Comparison of ENCODE assay signal across 17 cellular contexts in the genomic region with DNA sequence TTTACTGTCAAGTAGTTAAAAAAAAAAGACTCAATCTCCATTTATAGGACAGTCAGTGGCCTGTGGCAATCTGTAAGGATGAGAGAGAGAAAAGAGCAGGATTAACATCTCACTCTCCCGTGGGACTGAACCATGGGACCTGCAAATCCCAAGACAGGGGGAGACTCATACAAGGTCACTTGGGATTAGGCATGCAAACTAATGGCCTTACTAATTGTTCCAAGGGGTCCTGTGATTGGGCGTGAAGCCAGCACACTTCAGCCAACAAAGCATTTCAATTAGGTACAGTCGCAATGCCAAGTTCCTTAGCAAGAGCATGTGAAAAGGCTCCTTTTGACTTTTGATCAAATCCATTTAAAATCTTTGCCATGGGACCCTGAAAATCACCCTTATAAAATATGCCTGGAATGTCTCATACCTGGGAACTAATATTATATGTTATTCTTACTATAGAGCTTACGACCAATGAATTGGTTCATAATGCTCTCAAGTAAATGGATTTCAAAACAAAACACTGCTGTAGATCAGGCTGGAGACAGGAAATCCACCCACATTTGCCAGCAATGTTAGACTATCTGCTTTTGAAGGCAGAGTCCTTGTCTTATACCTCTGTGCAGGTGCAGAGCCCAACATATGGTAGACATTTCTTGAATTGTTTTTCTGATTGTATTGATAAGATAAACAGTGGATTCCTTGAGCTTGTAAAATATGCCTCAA.
DNase-seq lines count a peak whose midpoint lies in the region; ATAC-seq and TF ChIP-seq lines count a peak whose summit lies in the region.
"Had no signal": no experiment of that assay in that cellular context is flagged by ENCODE, and none has a peak within 500 bp of the region (broad histone marks: within the 10 kb centered on the region; RNA-seq: fewer than 3 reads in every experiment).

No MANE protein-coding gene starts in this region.

- no peaks in the 10 kb centered on the region for H3K79me2 ChIP-seq in mesendoderm (ENCODE audit: control insufficient read depth, insufficient read depth, low read length)

- no peaks in the 10 kb centered on the region for H3K79me1 ChIP-seq in mesendoderm (ENCODE audit: low read length)

- H3K9me3 ChIP-seq in left ventricle myocardium inferior (replicated peaks): no peaks in the 10 kb centered on the region
- H3K9me3 ChIP-seq: prostate gland, upper lobe of right lung had no signal

- H2BK5ac ChIP-seq in mesendoderm (ENCODE audit: low read length): no peak overlapping the region

- no peak overlapping the region for H2AK5ac ChIP-seq in mesendoderm (ENCODE audit: low read length)

- H4K5ac ChIP-seq in mesendoderm (ENCODE audit: low read length): no peak overlapping the region

- no peak overlapping the region for H4K8ac ChIP-seq in mesendoderm (ENCODE audit: low read depth, low read length)

- no peak for ATAC-seq in left cardiac atrium
- ATAC-seq in HG03378 (IDR thresholded peaks at IDR 0.05; ENCODE audit: unreplicated experiment): no peak
- ATAC-seq: activated CD8-positive, alpha-beta T cell treated with anti-CD3 and anti-CD28 coated beads, Interleukin-2, amount 10 ng/mL, durations not matched to agents 7 days and 5 days; left colon; upper lobe of right lung had no signal

- H3K4me1 ChIP-seq in left ventricle myocardium inferior (peaks cover 51% of the 10 kb centered on the region), mesendoderm (ENCODE audit: control insufficient read depth, low read depth, low read length) (peaks cover 5% of the 10 kb centered on the region)
- H3K4me1 ChIP-seq: prostate gland, upper lobe of right lung had no signal

- no peak for DNase-seq in left ventricle myocardium inferior
- DNase-seq in left cardiac atrium: no peak
- peak; percentile 51 for DNase-seq in astrocyte of the hippocampus (ENCODE audit: low read depth, low spot score)
- peak; percentile 74 for DNase-seq in mesendoderm
- DNase-seq in NCI-H2171 treated with DMSO at 0.1 percent for 48 hours (lab: John Stamatoyannopoulos, UW): no peak
- DNase-seq in GF-D8 (lab: John Stamatoyannopoulos, UW): no peak
- DNase-seq in HUDEP-2 (lab: John Stamatoyannopoulos, UW; ENCODE audit: unreplicated experiment in 76 of 76): no peak
- DNase-seq: activated CD8-positive, alpha-beta T cell treated with anti-CD3 and anti-CD28 coated beads, Interleukin-2, amount 10 ng/mL, durations not matched to agents 7 days and 5 days; central memory CD4-positive, alpha-beta T cell; H7; left colon; NCI-H1436 treated with DMSO at 0.1 percent for 48 hours; SHP77 treated with DMSO at 0.1 percent for 48 hours; upper lobe of right lung had no signal

- H3K4me3 ChIP-seq in left ventricle myocardium inferior (no peak overlapping the region), mesendoderm (ENCODE audit: low read length) (no peak overlapping the region)
- H3K4me3 ChIP-seq: prostate gland, upper lobe of right lung had no signal

- H3K4ac ChIP-seq in mesendoderm (ENCODE audit: low read depth, low read length): peak overlapping the region; percentile 20

- no peak overlapping the region for H3K4me2 ChIP-seq in mesendoderm (ENCODE audit: low read length)

- H2BK120ac ChIP-seq in mesendoderm (ENCODE audit: low read depth, low read length): no peak overlapping the region

- intact Hi-C loops in left ventricle myocardium inferior (cut with micrococcal nuclease) (loop anchor here (5.0 to 10.0 kb wide), 2 partner anchors 187 to 416 kb away; no protein-coding TSS in a partner anchor), left cardiac atrium (cut with DNase I) (loop anchor here (2.0 to 10.0 kb wide), 4 partner anchors 183 to 413 kb away; a partner anchor contains a TSS)

- H3K27ac ChIP-seq in left ventricle myocardium inferior (replicated peaks): peak overlapping the region; percentile 49
- H3K27ac ChIP-seq in mesendoderm (ENCODE audit: low read depth, low read length): no peak overlapping the region
- H3K27ac ChIP-seq: C4-2B, prostate gland, upper lobe of right lung had no signal

- H3K23ac ChIP-seq in mesendoderm (ENCODE audit: low read length): no peak overlapping the region

- peak overlapping the region; percentile 85 for H2BK15ac ChIP-seq in mesendoderm (replicated peaks; ENCODE audit: low read depth)

- H3K56ac ChIP-seq in mesendoderm (ENCODE audit: low read length): no peak overlapping the region

- H3K9ac ChIP-seq in mesendoderm (ENCODE audit: low read length): no peak overlapping the region

- H3K18ac ChIP-seq in mesendoderm (ENCODE audit: low read length): peak overlapping the region; percentile 90

- no peak for TF ChIP-seq CTCF in left ventricle myocardium inferior (IDR thresholded peaks at IDR 0.05; ENCODE audit: borderline replicate concordance)

- no peaks in the 10 kb centered on the region for H3K36me3 ChIP-seq in left ventricle myocardium inferior
- no peaks in the 10 kb centered on the region for H3K36me3 ChIP-seq in mesendoderm (ENCODE audit: control insufficient read depth, insufficient read depth, low read length)
- H3K36me3 ChIP-seq: prostate gland, upper lobe of right lung had no signal

- H3K27me3 ChIP-seq in left ventricle myocardium inferior (ENCODE audit: low read depth) (no peaks in the 10 kb centered on the region), mesendoderm (ENCODE audit: insufficient read depth, low read length, poor library complexity) (no peaks in the 10 kb centered on the region)
- H3K27me3 ChIP-seq: upper lobe of right lung had no signal

- no CpG with 5 or more reads among the region's 4 CpGs for WGBS in mesendoderm (ENCODE audit: extremely low coverage, insufficient coverage, low lambda C conversion rate)

Comparison
In these comparisons a context has a peak if more than half of its experiments do, and no peak if none do; other contexts are left out.
1. DNase-seq: peak in astrocyte of the hippocampus (single experiment) and mesendoderm (single experiment); none in left ventricle myocardium inferior (single experiment), left cardiac atrium (single experiment), NCI-H2171 treated with DMSO at 0.1 percent for 48 hours (single experiment), GF-D8 (single experiment) and HUDEP-2 (0 of 76).